Comparison of ENCODE assay signal across 1 cellular context in the genomic region with DNA sequence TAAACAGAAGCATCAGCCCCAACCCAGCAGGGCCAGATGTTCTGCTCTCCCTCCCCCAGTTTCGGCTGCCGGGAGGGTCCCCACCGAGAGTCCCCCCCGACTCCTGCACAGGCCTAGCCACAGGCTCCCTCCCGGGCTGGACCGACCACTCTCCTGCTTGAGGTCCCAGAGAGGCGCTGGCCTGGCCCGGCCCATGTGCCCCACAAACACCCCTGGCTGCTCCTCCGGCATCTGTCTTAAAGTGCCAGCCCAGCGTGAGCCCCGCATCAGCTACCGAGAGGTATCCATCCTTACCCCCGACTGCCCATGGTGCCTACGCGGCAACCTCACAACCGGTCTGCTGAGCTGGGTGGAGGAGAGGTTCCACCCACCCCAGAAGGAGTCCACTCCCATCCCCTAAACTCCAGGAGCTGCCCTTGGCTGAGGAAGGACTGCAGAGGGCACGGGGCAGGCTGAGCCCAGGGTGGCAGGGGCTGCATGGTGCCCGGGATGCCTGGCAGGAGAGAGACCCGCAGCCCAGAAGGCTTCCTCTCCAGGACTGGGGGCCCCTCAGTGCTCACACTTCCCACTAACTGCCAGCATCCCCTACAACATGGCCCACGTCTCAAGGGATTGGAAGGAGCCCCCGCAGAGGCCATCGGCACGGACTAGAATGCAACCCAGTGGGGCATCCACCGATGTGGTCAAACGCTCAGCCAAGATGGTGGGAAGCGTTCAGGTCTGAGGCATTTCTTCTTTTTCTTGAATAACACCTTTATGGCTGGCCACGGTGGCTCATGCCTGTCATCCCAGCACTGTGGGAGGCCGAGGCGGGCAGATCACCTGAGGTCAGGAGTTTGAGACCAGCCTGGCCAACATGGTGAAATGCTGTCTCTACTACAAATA.
TF ChIP-seq lines count a peak whose summit lies in the region.

No MANE protein-coding gene starts in this region.

TF ChIP-seq in K562, 482 proteins besides CTCF, POLR2A, EP300 and RAD21:
- TF ChIP-seq, protein P1, sequence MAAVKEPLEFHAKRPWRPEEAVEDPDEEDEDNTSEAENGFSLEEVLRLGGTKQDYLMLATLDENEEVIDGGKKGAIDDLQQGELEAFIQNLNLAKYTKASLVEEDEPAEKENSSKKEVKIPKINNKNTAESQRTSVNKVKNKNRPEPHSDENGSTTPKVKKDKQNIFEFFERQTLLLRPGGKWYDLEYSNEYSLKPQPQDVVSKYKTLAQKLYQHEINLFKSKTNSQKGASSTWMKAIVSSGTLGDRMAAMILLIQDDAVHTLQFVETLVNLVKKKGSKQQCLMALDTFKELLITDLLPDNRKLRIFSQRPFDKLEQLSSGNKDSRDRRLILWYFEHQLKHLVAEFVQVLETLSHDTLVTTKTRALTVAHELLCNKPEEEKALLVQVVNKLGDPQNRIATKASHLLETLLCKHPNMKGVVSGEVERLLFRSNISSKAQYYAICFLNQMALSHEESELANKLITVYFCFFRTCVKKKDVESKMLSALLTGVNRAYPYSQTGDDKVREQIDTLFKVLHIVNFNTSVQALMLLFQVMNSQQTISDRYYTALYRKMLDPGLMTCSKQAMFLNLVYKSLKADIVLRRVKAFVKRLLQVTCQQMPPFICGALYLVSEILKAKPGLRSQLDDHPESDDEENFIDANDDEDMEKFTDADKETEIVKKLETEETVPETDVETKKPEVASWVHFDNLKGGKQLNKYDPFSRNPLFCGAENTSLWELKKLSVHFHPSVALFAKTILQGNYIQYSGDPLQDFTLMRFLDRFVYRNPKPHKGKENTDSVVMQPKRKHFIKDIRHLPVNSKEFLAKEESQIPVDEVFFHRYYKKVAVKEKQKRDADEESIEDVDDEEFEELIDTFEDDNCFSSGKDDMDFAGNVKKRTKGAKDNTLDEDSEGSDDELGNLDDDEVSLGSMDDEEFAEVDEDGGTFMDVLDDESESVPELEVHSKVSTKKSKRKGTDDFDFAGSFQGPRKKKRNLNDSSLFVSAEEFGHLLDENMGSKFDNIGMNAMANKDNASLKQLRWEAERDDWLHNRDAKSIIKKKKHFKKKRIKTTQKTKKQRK (IDR thresholded peaks at IDR 0.05; ENCODE audit: borderline replicate concordance, low read depth, low read length), result no peak
- TF ChIP-seq, protein P2, sequence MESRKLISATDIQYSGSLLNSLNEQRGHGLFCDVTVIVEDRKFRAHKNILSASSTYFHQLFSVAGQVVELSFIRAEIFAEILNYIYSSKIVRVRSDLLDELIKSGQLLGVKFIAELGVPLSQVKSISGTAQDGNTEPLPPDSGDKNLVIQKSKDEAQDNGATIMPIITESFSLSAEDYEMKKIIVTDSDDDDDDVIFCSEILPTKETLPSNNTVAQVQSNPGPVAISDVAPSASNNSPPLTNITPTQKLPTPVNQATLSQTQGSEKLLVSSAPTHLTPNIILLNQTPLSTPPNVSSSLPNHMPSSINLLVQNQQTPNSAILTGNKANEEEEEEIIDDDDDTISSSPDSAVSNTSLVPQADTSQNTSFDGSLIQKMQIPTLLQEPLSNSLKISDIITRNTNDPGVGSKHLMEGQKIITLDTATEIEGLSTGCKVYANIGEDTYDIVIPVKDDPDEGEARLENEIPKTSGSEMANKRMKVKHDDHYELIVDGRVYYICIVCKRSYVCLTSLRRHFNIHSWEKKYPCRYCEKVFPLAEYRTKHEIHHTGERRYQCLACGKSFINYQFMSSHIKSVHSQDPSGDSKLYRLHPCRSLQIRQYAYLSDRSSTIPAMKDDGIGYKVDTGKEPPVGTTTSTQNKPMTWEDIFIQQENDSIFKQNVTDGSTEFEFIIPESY (CRISPR knock-in tag; IDR thresholded peaks at IDR 0.05), result no peak
- TF ChIP-seq MCM7 (IDR thresholded peaks at IDR 0.05) (no peak), ZNF24 (IDR thresholded peaks at IDR 0.05) (no peak), SIX5 (IDR thresholded peaks at IDR 0.05; ENCODE audit: borderline replicate concordance in 1 of 2, insufficient read depth in 1 of 2, low read depth in 1 of 2, low read length in 2 of 2) (no peak), NBN (IDR thresholded peaks at IDR 0.05; ENCODE audit: low read depth) (no peak), BCL6 (CRISPR knock-in tag; IDR thresholded peaks at IDR 0.05) (no peak), FOXP1 (CRISPR knock-in tag; IDR thresholded peaks at IDR 0.05) (0 out of 2 replicates have a peak, but pooled peaks have one; percentile 50), ZC3H4 (CRISPR knock-in tag; IDR thresholded peaks at IDR 0.05; ENCODE audit: borderline replicate concordance) (peak; percentile 66; the same call in 1 of the 2 replicates), ZKSCAN3 (CRISPR knock-in tag; IDR thresholded peaks at IDR 0.05) (no peak), NFRKB (IDR thresholded peaks at IDR 0.05; ENCODE audit: low read depth) (peak; percentile 26; the same call in 1 of the 2 replicates), PHB (CRISPR knock-in tag; IDR thresholded peaks at IDR 0.05) (no peak), NCOA4 (IDR thresholded peaks at IDR 0.05; ENCODE audit: partially characterized antibody) (no peak), CSDE1 (IDR thresholded peaks at IDR 0.05) (no peak)
- TF ChIP-seq, protein P3, sequence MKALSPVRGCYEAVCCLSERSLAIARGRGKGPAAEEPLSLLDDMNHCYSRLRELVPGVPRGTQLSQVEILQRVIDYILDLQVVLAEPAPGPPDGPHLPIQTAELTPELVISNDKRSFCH (CRISPR knock-in tag; IDR thresholded peaks at IDR 0.05), result no peak
- TF ChIP-seq, protein P3 (tag; IDR thresholded peaks at IDR 0.05), result 0 out of 2 replicates have a peak, but pooled peaks have one; percentile 28
- TF ChIP-seq, protein P4, sequence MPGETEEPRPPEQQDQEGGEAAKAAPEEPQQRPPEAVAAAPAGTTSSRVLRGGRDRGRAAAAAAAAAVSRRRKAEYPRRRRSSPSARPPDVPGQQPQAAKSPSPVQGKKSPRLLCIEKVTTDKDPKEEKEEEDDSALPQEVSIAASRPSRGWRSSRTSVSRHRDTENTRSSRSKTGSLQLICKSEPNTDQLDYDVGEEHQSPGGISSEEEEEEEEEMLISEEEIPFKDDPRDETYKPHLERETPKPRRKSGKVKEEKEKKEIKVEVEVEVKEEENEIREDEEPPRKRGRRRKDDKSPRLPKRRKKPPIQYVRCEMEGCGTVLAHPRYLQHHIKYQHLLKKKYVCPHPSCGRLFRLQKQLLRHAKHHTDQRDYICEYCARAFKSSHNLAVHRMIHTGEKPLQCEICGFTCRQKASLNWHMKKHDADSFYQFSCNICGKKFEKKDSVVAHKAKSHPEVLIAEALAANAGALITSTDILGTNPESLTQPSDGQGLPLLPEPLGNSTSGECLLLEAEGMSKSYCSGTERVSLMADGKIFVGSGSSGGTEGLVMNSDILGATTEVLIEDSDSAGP (CRISPR knock-in tag; IDR thresholded peaks at IDR 0.05), result 0 out of 2 replicates have a peak, but pooled peaks have one; percentile 20
- TF ChIP-seq, protein P5, sequence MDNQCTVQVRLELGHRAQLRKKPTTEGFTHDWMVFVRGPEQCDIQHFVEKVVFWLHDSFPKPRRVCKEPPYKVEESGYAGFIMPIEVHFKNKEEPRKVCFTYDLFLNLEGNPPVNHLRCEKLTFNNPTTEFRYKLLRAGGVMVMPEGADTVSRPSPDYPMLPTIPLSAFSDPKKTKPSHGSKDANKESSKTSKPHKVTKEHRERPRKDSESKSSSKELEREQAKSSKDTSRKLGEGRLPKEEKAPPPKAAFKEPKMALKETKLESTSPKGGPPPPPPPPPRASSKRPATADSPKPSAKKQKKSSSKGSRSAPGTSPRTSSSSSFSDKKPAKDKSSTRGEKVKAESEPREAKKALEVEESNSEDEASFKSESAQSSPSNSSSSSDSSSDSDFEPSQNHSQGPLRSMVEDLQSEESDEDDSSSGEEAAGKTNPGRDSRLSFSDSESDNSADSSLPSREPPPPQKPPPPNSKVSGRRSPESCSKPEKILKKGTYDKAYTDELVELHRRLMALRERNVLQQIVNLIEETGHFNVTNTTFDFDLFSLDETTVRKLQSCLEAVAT (IDR thresholded peaks at IDR 0.05), result peak in 1 of 2 experiments; percentile 75; a peak in 1 of 4 replicates
- TF ChIP-seq, protein P6, sequence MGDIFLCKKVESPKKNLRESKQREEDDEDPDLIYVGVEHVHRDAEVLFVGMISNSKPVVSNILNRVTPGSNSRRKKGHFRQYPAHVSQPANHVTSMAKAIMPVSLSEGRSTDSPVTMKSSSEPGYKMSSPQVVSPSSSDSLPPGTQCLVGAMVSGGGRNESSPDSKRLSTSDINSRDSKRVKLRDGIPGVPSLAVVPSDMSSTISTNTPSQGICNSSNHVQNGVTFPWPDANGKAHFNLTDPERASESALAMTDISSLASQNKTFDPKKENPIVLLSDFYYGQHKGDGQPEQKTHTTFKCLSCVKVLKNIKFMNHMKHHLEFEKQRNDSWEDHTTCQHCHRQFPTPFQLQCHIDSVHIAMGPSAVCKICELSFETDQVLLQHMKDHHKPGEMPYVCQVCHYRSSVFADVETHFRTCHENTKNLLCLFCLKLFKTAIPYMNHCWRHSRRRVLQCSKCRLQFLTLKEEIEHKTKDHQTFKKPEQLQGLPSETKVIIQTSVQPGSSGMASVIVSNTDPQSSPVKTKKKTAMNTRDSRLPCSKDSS (IDR thresholded peaks at IDR 0.05; ENCODE audit: low read depth, partially characterized antibody), result no peak
- TF ChIP-seq, protein P7, sequence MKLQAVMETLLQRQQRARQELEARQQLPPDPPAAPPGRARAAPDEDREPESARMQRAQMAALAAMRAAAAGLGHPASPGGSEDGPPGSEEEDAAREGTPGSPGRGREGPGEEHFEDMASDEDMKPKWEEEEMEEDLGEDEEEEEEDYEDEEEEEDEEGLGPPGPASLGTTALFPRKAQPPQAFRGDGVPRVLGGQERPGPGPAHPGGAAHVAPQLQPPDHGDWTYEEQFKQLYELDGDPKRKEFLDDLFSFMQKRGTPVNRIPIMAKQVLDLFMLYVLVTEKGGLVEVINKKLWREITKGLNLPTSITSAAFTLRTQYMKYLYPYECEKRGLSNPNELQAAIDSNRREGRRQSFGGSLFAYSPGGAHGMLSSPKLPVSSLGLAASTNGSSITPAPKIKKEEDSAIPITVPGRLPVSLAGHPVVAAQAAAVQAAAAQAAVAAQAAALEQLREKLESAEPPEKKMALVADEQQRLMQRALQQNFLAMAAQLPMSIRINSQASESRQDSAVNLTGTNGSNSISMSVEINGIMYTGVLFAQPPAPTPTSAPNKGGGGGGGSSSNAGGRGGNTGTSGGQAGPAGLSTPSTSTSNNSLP (IDR thresholded peaks at IDR 0.05; ENCODE audit: borderline replicate concordance, low read depth, low read length), result no peak
